Comparison of ENCODE assay signal across 10 cellular contexts in genomic region chr4:33482773-33483172, GRCh38.
"Had no signal": no experiment of that assay in that cellular context is flagged by ENCODE, and none has a peak within 500 bp of the region (broad histone marks: within the 10 kb centered on the region; RNA-seq: fewer than 3 reads in every experiment).

No MANE protein-coding gene starts in this region.

- DNase-seq: activated CD4-positive, alpha-beta T cell treated with anti-CD3 and anti-CD28 coated beads, Interleukin-2, amount 50 U/mL, for 4 hours; activated CD4-positive, CD25-positive, alpha-beta regulatory T cell treated with anti-CD3 and anti-CD28 coated beads, Interleukin-2, amount 50 U/mL, for 72 hours; activated T-cell treated with anti-CD3 and anti-CD28 coated beads, Interleukin-2, amount 50 U/mL, for 1 hour; amniotic stem cell; body of pancreas; dermis blood vessel endothelial cell; lower lobe of right lung; naive B cell; tibial artery had no signal

- ATAC-seq: activated naive CD4-positive, alpha-beta T cell treated with anti-CD3 and anti-CD28 coated beads, Interleukin-2, amount 50 U/mL, for 72 hours; body of pancreas; lower lobe of right lung had no signal
